Comparison of ENCODE assay signal across 20 cellular contexts in genomic region chr5:113053614-113054013, GRCh38.
A peak's percentile ranks its signal among the peaks of the same experiment; 100 is the strongest.
DNase-seq lines count a peak whose midpoint lies in the region; ATAC-seq and TF ChIP-seq lines count a peak whose summit lies in the region.
"Had no signal": no experiment of that assay in that cellular context is flagged by ENCODE, and none has a peak within 500 bp of the region (broad histone marks: within the 10 kb centered on the region; RNA-seq: fewer than 3 reads in every experiment).

No MANE protein-coding gene starts in this region.

- no peak overlapping the region for H3K27ac Mint-ChIP-seq in natural killer cell treated with Interleukin-12 subunit alpha and Interleukin-12 subunit beta and Interleukin-15 and Interleukin-18, amount 100 ng/mL, for 72 hours
- H3K27ac Mint-ChIP-seq: activated naive CD4-positive, alpha-beta T cell treated with anti-CD3 and anti-CD28 coated beads, Interleukin-2, amount 50 U/mL, for 24 hours had no signal

- no peak overlapping the region for H3K4me3 Mint-ChIP-seq in natural killer cell treated with Interleukin-12 subunit alpha and Interleukin-12 subunit beta and Interleukin-15 and Interleukin-18, amount 100 ng/mL, for 72 hours
- H3K4me3 Mint-ChIP-seq: activated naive CD4-positive, alpha-beta T cell treated with anti-CD3 and anti-CD28 coated beads, Interleukin-2, amount 50 U/mL, for 24 hours; CD4-positive, CD25-positive, alpha-beta regulatory T cell; effector memory CD8-positive, alpha-beta T cell had no signal

- no peaks in the 10 kb centered on the region for H3K9me3 ChIP-seq in ovary
- H3K9me3 ChIP-seq: esophagus muscularis mucosa, left lung had no signal

- TF ChIP-seq CTCF in fibroblast of the aortic adventitia (IDR thresholded peaks at IDR 0.05; ENCODE audit: insufficient read depth, low read length) (no peak), ovary (IDR thresholded peaks at IDR 0.05) (no peak)

- peak overlapping the region in 1 of 2 donors; percentile 20 for H3K27ac ChIP-seq in ovary
- H3K27ac ChIP-seq: esophagus muscularis mucosa, left lung had no signal

- H3K36me3 Mint-ChIP-seq in natural killer cell treated with Interleukin-12 subunit alpha and Interleukin-12 subunit beta and Interleukin-15 and Interleukin-18, amount 100 ng/mL, for 72 hours: no peaks in the 10 kb centered on the region
- H3K36me3 Mint-ChIP-seq: activated naive CD4-positive, alpha-beta T cell treated with anti-CD3 and anti-CD28 coated beads, Interleukin-2, amount 50 U/mL, for 24 hours; CD4-positive, CD25-positive, alpha-beta regulatory T cell had no signal

- no peaks in the 10 kb centered on the region for H3K27me3 ChIP-seq in ovary
- H3K27me3 ChIP-seq: esophagus muscularis mucosa, left lung had no signal

- H3K4me3 ChIP-seq in fibroblast of the aortic adventitia (ENCODE audit: low read depth, low read length) (no peak overlapping the region), ovary (no peak overlapping the region)
- H3K4me3 ChIP-seq: esophagus muscularis mucosa, left lung had no signal

- no peak for TF ChIP-seq EP300 in ovary (IDR thresholded peaks at IDR 0.05)

- no peaks in the 10 kb centered on the region for H3K27me3 Mint-ChIP-seq in natural killer cell treated with Interleukin-12 subunit alpha and Interleukin-12 subunit beta and Interleukin-15 and Interleukin-18, amount 100 ng/mL, for 72 hours
- H3K27me3 Mint-ChIP-seq: activated naive CD4-positive, alpha-beta T cell treated with anti-CD3 and anti-CD28 coated beads, Interleukin-2, amount 50 U/mL, for 24 hours; CD4-positive, CD25-positive, alpha-beta regulatory T cell; effector memory CD8-positive, alpha-beta T cell had no signal

- peaks cover 6% of the 10 kb centered on the region for H3K4me1 ChIP-seq in ovary (ENCODE audit: insufficient read depth)

- WGBS in ovary, 3 donors: 62 to 70% (median 70%) methylated on average over 8 of the region's 8 CpGs

- TF ChIP-seq POLR2A in ovary (IDR thresholded peaks at IDR 0.05): no peak

- DNase-seq in ELF-1 (ENCODE audit: low read depth, low spot score): peak; percentile 69
- peak; percentile 92 for DNase-seq in NCI-H226
- peak; percentile 91 for DNase-seq in fibroblast of the aortic adventitia (ENCODE audit: low read depth)
- DNase-seq in ovary: peak; percentile 56 to 82 (median 71)
- DNase-seq in natural killer cell treated with Interleukin-12 subunit alpha and Interleukin-12 subunit beta and Interleukin-15 and Interleukin-18, amount 100 ng/mL, for 72 hours (ENCODE audit: low spot score): no peak
- no peak for DNase-seq in middle frontal gyrus (ENCODE audit: extremely low spot score, low spot score)
- DNase-seq: activated T-cell treated with anti-CD3 and anti-CD28 coated beads, Interleukin-2, amount 50 U/mL, for 48 hours; CD4-positive, CD25-positive, alpha-beta regulatory T cell; DMS53; effector memory CD8-positive, alpha-beta T cell; glutamatergic neuron; KG1; left lung; NCI-H2081; NK-92 treated with Interleukin-12 subunit alpha and Interleukin-12 subunit beta, amount 100 ng/mL, for 24 hours had no signal

- intact Hi-C loops in ovary (cut with DNase I): loop anchor here in 1 of 4 donors (1.0 kb wide), 1 partner anchor 20 kb away; no protein-coding TSS in a partner anchor

- H3K36me3 ChIP-seq in ovary: no peaks in the 10 kb centered on the region

- H3K4me1 Mint-ChIP-seq in natural killer cell treated with Interleukin-12 subunit alpha and Interleukin-12 subunit beta and Interleukin-15 and Interleukin-18, amount 100 ng/mL, for 72 hours (ENCODE audit: low read depth in 2 of 2): peaks cover 4 to 9% of the 10 kb centered on the region in 2 donors

- ATAC-seq in GM19455 (IDR thresholded peaks at IDR 0.05; ENCODE audit: unreplicated experiment) (no peak), GM19351 (IDR thresholded peaks at IDR 0.05; ENCODE audit: unreplicated experiment) (no peak)
- ATAC-seq in natural killer cell treated with Interleukin-12 subunit alpha and Interleukin-12 subunit beta and Interleukin-15 and Interleukin-18, amount 100 ng/mL, for 72 hours: no peak
- ATAC-seq: activated CD4-positive, CD25-positive, alpha-beta regulatory T cell treated with anti-CD3 and anti-CD28 coated beads, Interleukin-2, amount 50 U/mL, for 24 hours; effector memory CD8-positive, alpha-beta T cell; left lung had no signal

- no peaks in the 10 kb centered on the region for H3K9me3 Mint-ChIP-seq in natural killer cell treated with Interleukin-12 subunit alpha and Interleukin-12 subunit beta and Interleukin-15 and Interleukin-18, amount 100 ng/mL, for 72 hours
- H3K9me3 Mint-ChIP-seq: activated naive CD4-positive, alpha-beta T cell treated with anti-CD3 and anti-CD28 coated beads, Interleukin-2, amount 50 U/mL, for 24 hours; CD4-positive, CD25-positive, alpha-beta regulatory T cell; effector memory CD8-positive, alpha-beta T cell had no signal

Comparison
In these comparisons a context has a peak if more than half of its experiments do, and no peak if none do; other contexts are left out.
1. DNase-seq: peak in ELF-1 (single experiment), NCI-H226 (single experiment), fibroblast of the aortic adventitia (single experiment) and ovary (5 of 5); none in natural killer cell treated with Interleukin-12 subunit alpha and Interleukin-12 subunit beta and Interleukin-15 and Interleukin-18, amount 100 ng/mL, for 72 hours (single experiment) and middle frontal gyrus (single experiment).